ENCODE assay signal across 14 cellular contexts in genomic region chr15:65254237-65254820, GRCh38. TPM values are rescaled to one million over a fixed set of nuclear protein-coding genes. Genes with fewer than 3 reads are reported as not detected.
DNase-seq lines count a peak whose midpoint lies in the region; TF ChIP-seq lines count a peak whose summit lies in the region.
"Had no signal": no experiment of that assay in that cellular context is flagged by ENCODE, and none has a peak within 500 bp of the region (broad histone marks: within the 10 kb centered on the region; RNA-seq: fewer than 3 reads in every experiment).

No MANE protein-coding gene starts in this region.

- peak; percentile 11 for DNase-seq in DMS 273 (lab: John Stamatoyannopoulos, UW; ENCODE audit: unreplicated experiment)
- no peak for DNase-seq in DMS 273 treated with DMSO at 0.1 percent for 48 hours (lab: John Stamatoyannopoulos, UW)
- DNase-seq in osteocyte (ENCODE audit: extremely low spot score, unreplicated experiment) = no peak
- DNase-seq in SW 1271 (lab: John Stamatoyannopoulos, UW) = no peak
- DNase-seq in amniotic stem cell (lab: John Stamatoyannopoulos, UW) = no peak
- DNase-seq: activated CD8-positive, alpha-beta T cell treated with anti-CD3 and anti-CD28 coated beads for 36 hours; HFFc6; MM.1S; NCI-H2081; tibial artery had no signal

- H3K4me1 Mint-ChIP-seq in brain (peaks cover 48% of the 10 kb centered on the region), osteocyte (ENCODE audit: unreplicated experiment) (peaks cover 8% of the 10 kb centered on the region)

- H3K27me3 Mint-ChIP-seq in brain = no peaks in the 10 kb centered on the region
- H3K27me3 Mint-ChIP-seq in osteocyte (ENCODE audit: unreplicated experiment) = no peaks in the 10 kb centered on the region
- H3K27me3 Mint-ChIP-seq: activated CD8-positive, alpha-beta T cell treated with anti-CD3 and anti-CD28 coated beads for 36 hours had no signal

- H3K36me3 Mint-ChIP-seq in brain = peaks cover 60% of the 10 kb centered on the region
- peaks cover 13% of the 10 kb centered on the region for H3K36me3 Mint-ChIP-seq in osteocyte (ENCODE audit: unreplicated experiment)

- H3K27ac Mint-ChIP-seq in brain = peak overlapping the region; percentile 83 to 95 (median 90)
- peak overlapping the region; percentile 29 for H3K27ac Mint-ChIP-seq in osteocyte (ENCODE audit: unreplicated experiment)
- H3K27ac Mint-ChIP-seq: activated CD8-positive, alpha-beta T cell treated with anti-CD3 and anti-CD28 coated beads for 36 hours; HFFc6; stimulated activated effector memory CD8-positive, alpha-beta T cell treated with anti-CD3 and anti-CD28 coated beads, Interleukin-12 subunit alpha, Interleukin-12 subunit beta, amount 100 ng/mL, for 72 hours had no signal

- H3K4me3 Mint-ChIP-seq in brain = peak overlapping the region in 4 of 5 experiments; percentile 2 to 60 (median 24)
- no peak overlapping the region for H3K4me3 Mint-ChIP-seq in osteocyte (ENCODE audit: unreplicated experiment)
- H3K4me3 Mint-ChIP-seq: activated CD8-positive, alpha-beta T cell treated with anti-CD3 and anti-CD28 coated beads for 36 hours; HFFc6; stimulated activated effector memory CD8-positive, alpha-beta T cell treated with anti-CD3 and anti-CD28 coated beads, Interleukin-12 subunit alpha, Interleukin-12 subunit beta, amount 100 ng/mL, for 72 hours had no signal

- TF ChIP-seq CTCF in brain (conservative IDR thresholded peaks at IDR 0.05) (no peak), osteocyte (IDR thresholded peaks at IDR 0.05) (no peak)

- H3K9me3 Mint-ChIP-seq in brain (peaks cover 0 to 4% (median 0%) of the 10 kb centered on the region in 5 experiments), osteocyte (ENCODE audit: unreplicated experiment) (no peaks in the 10 kb centered on the region)
- H3K9me3 Mint-ChIP-seq: activated CD8-positive, alpha-beta T cell treated with anti-CD3 and anti-CD28 coated beads for 36 hours; HFFc6; stimulated activated effector memory CD8-positive, alpha-beta T cell treated with anti-CD3 and anti-CD28 coated beads, Interleukin-12 subunit alpha, Interleukin-12 subunit beta, amount 100 ng/mL, for 72 hours had no signal

RNA-seq across cellular contexts. Expression of gene PARP16, which starts 32.4 kb away (rescaled TPM):
- polyA plus RNA-seq in brain (ENCODE audit: insufficient read depth, low read depth, low replicate concordance) = 8.4 TPM
- 9.4 and 9.5 TPM in 2 replicates for total RNA-seq in osteocyte

RNA-seq across cellular contexts. Expression of gene RNU5A-1, which starts 41.5 kb away (rescaled TPM):
- polyA plus RNA-seq in brain (ENCODE audit: insufficient read depth, low read depth, low replicate concordance) = not detected
- total RNA-seq in osteocyte = not detected in 2 replicates
- total RNA-seq: activated CD8-positive, alpha-beta T cell treated with anti-CD3 and anti-CD28 coated beads for 36 hours; chondrocyte; HFFc6; mesenteric fat pad had no signal

RNA-seq across cellular contexts. Expression of gene CILP, which starts 43.1 kb away (rescaled TPM):
- not detected for polyA plus RNA-seq in brain (ENCODE audit: insufficient read depth, low read depth, low replicate concordance)
- 0.19 TPM in 1 of 2 replicates, not detected in the other for total RNA-seq in osteocyte
- total RNA-seq: activated CD8-positive, alpha-beta T cell treated with anti-CD3 and anti-CD28 coated beads for 36 hours had no signal

RNA-seq across cellular contexts. Expression of gene RNU5B-1, which starts 50.1 kb away (rescaled TPM):
- not detected for polyA plus RNA-seq in brain (ENCODE audit: insufficient read depth, low read depth, low replicate concordance)
- 18.5 and 32.7 TPM in 2 replicates for total RNA-seq in osteocyte
- total RNA-seq: activated CD8-positive, alpha-beta T cell treated with anti-CD3 and anti-CD28 coated beads for 36 hours had no signal
